ENCODE assay signal across 25 cellular contexts in genomic region chr18:8046421-8046820, GRCh38.
"Had no signal": no experiment of that assay in that cellular context is flagged by ENCODE, and none has a peak within 500 bp of the region (broad histone marks: within the 10 kb centered on the region; RNA-seq: fewer than 3 reads in every experiment).

No MANE protein-coding gene starts in this region.

- H3K36me3 Mint-ChIP-seq: activated naive CD4-positive, alpha-beta T cell treated with anti-CD3 and anti-CD28 coated beads, Interleukin-2, amount 50 U/mL, for 24 hours had no signal

- DNase-seq: activated CD8-positive, alpha-beta memory T cell treated with anti-CD3 and anti-CD28 coated beads, Interleukin-2, amount 50 U/mL, for 48 hours; activated CD8-positive, alpha-beta T cell treated with anti-CD3 and anti-CD28 coated beads, Interleukin-2, amount 10 ng/mL, durations not matched to agents 7 days and 5 days; activated effector memory CD4-positive, alpha-beta T cell treated with Interleukin-2 at 50 U/mL for 16 hours; activated naive CD4-positive, alpha-beta T cell; activated T-cell treated with anti-CD3 and anti-CD28 coated beads, Interleukin-2, amount 50 U/mL, for 1 hour; amniotic stem cell; brain microvascular endothelial cell; Karpas-422; NCI-H1048; NCI-H1417; NCI-H1930; NCI-H2171 treated with DMSO at 0.1 percent for 48 hours; NCI-H345; NCI-H510A; NCI-H526 treated with DMSO at 0.1 percent for 48 hours; NCI-H82; OCI-M1; RPMI8226; SK-N-SH had no signal

- H3K27ac ChIP-seq: ascending aorta, brain microvascular endothelial cell, cardiac muscle cell had no signal

- ATAC-seq: activated CD8-positive, alpha-beta T cell treated with anti-CD3 and anti-CD28 coated beads, Interleukin-2, amount 10 ng/mL, durations not matched to agents 7 days and 5 days; Panc1; Right ventricle myocardium inferior had no signal

- H3K9me3 ChIP-seq: ascending aorta, SK-N-SH had no signal

- H3K27me3 ChIP-seq: ascending aorta, brain microvascular endothelial cell, cardiac muscle cell had no signal

- H3K9me3 Mint-ChIP-seq: activated naive CD4-positive, alpha-beta T cell treated with anti-CD3 and anti-CD28 coated beads, Interleukin-2, amount 50 U/mL, for 24 hours; T-helper 2 cell treated with Interferon-gamma antibody and Interleukin-4, amounts not matched to agents 5 μg/mL and 100 μg/mL, for 36 hours had no signal

- H3K4me3 Mint-ChIP-seq: activated CD8-positive, alpha-beta T cell treated with anti-CD3 and anti-CD28 coated beads, Interleukin-2, amount 10 ng/mL, durations not matched to agents 7 days and 5 days; activated naive CD4-positive, alpha-beta T cell treated with anti-CD3 and anti-CD28 coated beads, Interleukin-2, amount 50 U/mL, for 24 hours; T-helper 2 cell treated with Interferon-gamma antibody and Interleukin-4, amounts not matched to agents 5 μg/mL and 100 μg/mL, for 36 hours had no signal

- H3K27ac Mint-ChIP-seq: activated CD8-positive, alpha-beta T cell treated with anti-CD3 and anti-CD28 coated beads, Interleukin-2, amount 10 ng/mL, durations not matched to agents 7 days and 5 days; activated naive CD4-positive, alpha-beta T cell treated with anti-CD3 and anti-CD28 coated beads, Interleukin-2, amount 50 U/mL, for 24 hours; T-helper 2 cell treated with Interferon-gamma antibody and Interleukin-4, amounts not matched to agents 5 μg/mL and 100 μg/mL, for 36 hours had no signal

- H3K27me3 Mint-ChIP-seq: activated naive CD4-positive, alpha-beta T cell treated with anti-CD3 and anti-CD28 coated beads, Interleukin-2, amount 50 U/mL, for 24 hours had no signal
